In the genomic region with DNA sequence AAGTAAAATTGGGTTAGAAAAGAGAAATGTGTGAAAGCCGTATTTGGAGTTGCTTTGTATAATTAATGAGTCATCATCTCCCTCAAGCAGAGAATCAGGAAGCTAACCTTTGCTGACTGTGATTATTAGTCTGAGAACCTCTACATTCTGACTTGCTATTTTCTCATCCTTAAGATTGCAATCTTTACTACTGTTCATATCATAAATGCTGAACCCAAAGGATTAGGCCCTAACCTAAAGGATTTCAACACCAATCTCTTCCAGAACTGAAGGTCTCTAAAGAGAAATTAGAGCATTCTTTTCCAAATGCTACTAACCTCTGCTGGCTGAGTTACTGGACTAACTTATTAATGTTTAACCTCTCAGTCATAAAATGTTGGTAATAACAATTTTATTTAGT, we compare ENCODE assay signal across 10 cellular contexts.
A peak's percentile ranks its signal among the peaks of the same experiment; 100 is the strongest.
DNase-seq lines count a peak whose midpoint lies in the region; ATAC-seq, FAIRE-seq and TF ChIP-seq lines count a peak whose summit lies in the region.
"Had no signal": no experiment of that assay in that cellular context is flagged by ENCODE, and none has a peak within 500 bp of the region (broad histone marks: within the 10 kb centered on the region; RNA-seq: fewer than 3 reads in every experiment).

No MANE protein-coding gene starts in this region.

- H3K9ac ChIP-seq in endocrine pancreas (ENCODE audit: control insufficient read depth, insufficient read depth, low read length), result no peak overlapping the region

- FAIRE-seq in small intestine (lab: Jason Lieb, UNC) (no peak), frontal cortex (lab: Jason Lieb, UNC) (no peak)
- FAIRE-seq: colon had no signal

- H3K9me3 ChIP-seq in endocrine pancreas (ENCODE audit: control insufficient read depth, low read length) (no peaks in the 10 kb centered on the region), small intestine (ENCODE audit: control insufficient read depth, low read depth) (no peaks in the 10 kb centered on the region)

- DNase-seq in NB4 (ENCODE audit: low read depth), result peak; percentile 4
- peak; percentile 33 for DNase-seq in small intestine
- DNase-seq in midbrain (lab: John Stamatoyannopoulos, UW), result no peak
- DNase-seq in frontal cortex (ENCODE audit: low spot score in 2 of 2), result no peak
- DNase-seq in DMS153 treated with DMSO at 0.1 percent for 48 hours (lab: John Stamatoyannopoulos, UW; ENCODE audit: unreplicated experiment), result no peak
- DNase-seq in left lobe of liver (ENCODE audit: low spot score), result no peak
- DNase-seq: SHP77 treated with DMSO at 0.1 percent for 48 hours had no signal

- H3K4me3 ChIP-seq in NB4 (ENCODE audit: low read depth, low read length) (no peak overlapping the region), endocrine pancreas (ENCODE audit: control insufficient read depth, insufficient read depth, low read length) (peak overlapping the region; percentile 18), small intestine (ENCODE audit: low read depth in 1 of 2, low read length in 2 of 2) (no peak overlapping the region)

- TF ChIP-seq POLR2A in NB4 (IDR thresholded peaks at IDR 0.05; ENCODE audit: extremely low read depth, insufficient read length), result no peak

- peak; percentile 81 for ATAC-seq in GM18870 (IDR thresholded peaks at IDR 0.05; ENCODE audit: unreplicated experiment)
- ATAC-seq in left lobe of liver, result no peak

- H3K4me1 ChIP-seq in endocrine pancreas (ENCODE audit: control insufficient read depth, insufficient read depth, low read length) (peaks cover 8% of the 10 kb centered on the region), small intestine (ENCODE audit: control insufficient read depth in 2 of 2, insufficient read depth in 1 of 2, low read depth in 1 of 2, low read length in 1 of 2) (no peaks in the 10 kb centered on the region)

- no peak overlapping the region for H3K27ac ChIP-seq in small intestine (ENCODE audit: low read depth in 1 of 2, low read length in 1 of 2)

- TF ChIP-seq CTCF in NB4 (IDR thresholded peaks at IDR 0.05; ENCODE audit: low read depth, low read length), result no peak

- no peaks in the 10 kb centered on the region for H3K27me3 ChIP-seq in endocrine pancreas (ENCODE audit: control insufficient read depth, insufficient read depth, low read length)
- no peaks in the 10 kb centered on the region for H3K27me3 ChIP-seq in small intestine (ENCODE audit: control insufficient read depth in 2 of 2, insufficient read depth in 2 of 2, low read length in 2 of 2)

- H3K36me3 ChIP-seq in endocrine pancreas (ENCODE audit: control insufficient read depth, insufficient read depth, low read length) (no peaks in the 10 kb centered on the region), small intestine (ENCODE audit: control insufficient read depth in 2 of 2, insufficient read depth in 2 of 2, low read length in 2 of 2) (no peaks in the 10 kb centered on the region)

- WGBS in small intestine, 3 donors, result 0 to 16% (median 12%) methylated on average over 1 of the region's 1 CpG

Comparison
In these comparisons a context has a peak if more than half of its experiments do, and no peak if none do; other contexts are left out.
1. DNase-seq: peak in NB4 (single experiment) and small intestine (single experiment); none in midbrain (single experiment), frontal cortex (0 of 2), DMS153 treated with DMSO at 0.1 percent for 48 hours (single experiment) and left lobe of liver (single experiment).